Comparison of ENCODE assay signal across 8 cellular contexts in genomic region chr20:46117704-46118467, GRCh38. TPM values are rescaled to one million over a fixed set of nuclear protein-coding genes. Genes with fewer than 3 reads are reported as not detected.
DNase-seq lines count a peak whose midpoint lies in the region.

CD40 (plus strand) TSS chr20:46118314; CDS start chr20:46118344, 30 bp downstream.

- peaks cover 11% of the 10 kb centered on the region for H3K4me1 ChIP-seq in effector memory CD4-positive, alpha-beta T cell (ENCODE audit: control insufficient read depth, insufficient read depth, low read length, poor library complexity, severe bottlenecking)

- H3K27ac ChIP-seq in effector memory CD4-positive, alpha-beta T cell (ENCODE audit: insufficient read depth, low read length, poor library complexity, severe bottlenecking) = peak within 1 kb of the TSS; percentile 40

- H3K36me3 ChIP-seq in H7 (replicated peaks; ENCODE audit: control insufficient read depth, insufficient read depth, low read length) = no peaks in the 10 kb centered on the region; the same call in 1 of the 2 replicates
- no peaks in the 10 kb centered on the region for H3K36me3 ChIP-seq in effector memory CD4-positive, alpha-beta T cell (ENCODE audit: control insufficient read depth, insufficient read depth, low read length)

- peak; percentile 76 for DNase-seq in GM03348 (ENCODE audit: low spot score)
- DNase-seq in H7 = peak; percentile 99
- peak; percentile 62 for DNase-seq in NCI-H2029 (lab: John Stamatoyannopoulos, UW)
- DNase-seq in activated CD8-positive, alpha-beta memory T cell treated with anti-CD3 and anti-CD28 coated beads for 24 hours = peak; percentile 86
- peak; percentile 58 to 63 (median 62) for DNase-seq in effector memory CD4-positive, alpha-beta T cell
- peak; percentile 91 for DNase-seq in medulla oblongata (ENCODE audit: extremely low spot score)
- DNase-seq in stimulated activated CD8-positive, alpha-beta memory T cell treated with anti-CD3 and anti-CD28 coated beads, Interleukin-12 subunit alpha, Interleukin-12 subunit beta, amount 100 ng/mL, for 1 hour (ENCODE audit: low read depth) = peak; percentile 47
- DNase-seq in NCI-H226 = no peak

- peaks cover 20% of the 10 kb centered on the region for H3K27me3 ChIP-seq in H7 (ENCODE audit: control insufficient read depth, insufficient read depth, low read length)
- H3K27me3 ChIP-seq in effector memory CD4-positive, alpha-beta T cell (replicated peaks; ENCODE audit: control insufficient read depth, insufficient read depth, low read length, poor library complexity, severe bottlenecking) = no peaks in the 10 kb centered on the region

- H3K4me3 ChIP-seq in H7 (ENCODE audit: insufficient read depth, low read depth, low read length) = peak within 1 kb of the TSS; percentile 57
- H3K4me3 ChIP-seq in effector memory CD4-positive, alpha-beta T cell (ENCODE audit: insufficient read depth, low read depth, low read length, poor library complexity, severe bottlenecking) = peak within 1 kb of the TSS; percentile 56

- no peaks in the 10 kb centered on the region for H3K9me3 ChIP-seq in effector memory CD4-positive, alpha-beta T cell (ENCODE audit: control insufficient read depth, low read length)

RNA-seq across cellular contexts. Expression of gene CD40, which starts in this region (rescaled TPM):
- total RNA-seq in H7 (2014; rRNA removed; shearing (Covaris generic)) = 8.2 and 8.8 TPM in 2 replicates
